ENCODE assay signal across 12 cellular contexts in genomic region chr5:173396311-173396993, GRCh38.
DNase-seq lines count a peak whose midpoint lies in the region; ATAC-seq, FAIRE-seq and TF ChIP-seq lines count a peak whose summit lies in the region.
"Had no signal": no experiment of that assay in that cellular context is flagged by ENCODE, and none has a peak within 500 bp of the region (broad histone marks: within the 10 kb centered on the region; RNA-seq: fewer than 3 reads in every experiment).

No MANE protein-coding gene starts in this region.

- TF ChIP-seq POLR2A in H1 (IDR thresholded peaks at IDR 0.05; ENCODE audit: control extremely low read depth in 1 of 2, low read depth in 2 of 2, low read length in 2 of 2) = no peak
- no peak for TF ChIP-seq POLR2A in spleen (IDR thresholded peaks at IDR 0.05)

- H2BK12ac ChIP-seq in H1 (ENCODE audit: low read depth, low read length) = no peak overlapping the region

- no peak for TF ChIP-seq EP300 in H1 (IDR thresholded peaks at IDR 0.05; ENCODE audit: borderline replicate concordance in 1 of 2, low read depth in 2 of 2, low read length in 2 of 2)

- no peak overlapping the region for H3K27ac Mint-ChIP-seq in Calu3 (ENCODE audit: unreplicated experiment)
- H3K27ac Mint-ChIP-seq in nephron progenitor cell = peak overlapping the region; percentile 72
- H3K27ac Mint-ChIP-seq: activated naive CD8-positive, alpha-beta T cell treated with anti-CD3 and anti-CD28 coated beads, Interleukin-2, amount 50 U/mL, for 24 hours had no signal

- TF ChIP-seq RAD21 in H1 (IDR thresholded peaks at IDR 0.05 in 1 of 2, conservative IDR thresholded peaks at IDR 0.05 in 1 of 2; ENCODE audit: low read depth in 2 of 2, low read length in 2 of 2) = peak; percentile 61 to 73

- H3K27me3 ChIP-seq in H1 (replicated peaks in 1 of 4; ENCODE audit: control insufficient read depth in 3 of 4, extremely low read depth in 1 of 4, insufficient read depth in 3 of 4, low read length in 3 of 4) (peaks cover 0 to 1% (median 0%) of the 10 kb centered on the region in 4 experiments; a peak in 1 of 7 replicates), spleen (replicated peaks in 1 of 7) (peaks cover 0 to 14% (median 0%) of the 10 kb centered on the region in 7 donors)

- H3K9me3 ChIP-seq in H1 (ENCODE audit: insufficient read depth in 2 of 2, low read depth in 1 of 2, low read length in 1 of 2) (0 out of 4 replicates have a peak, but pooled peaks cover 0 to 5% of the 10 kb centered on the region in 2 experiments), spleen (peaks cover 0 to 16% (median 11%) of the 10 kb centered on the region in 8 donors)

- no peak overlapping the region for H3K18ac ChIP-seq in H1 (ENCODE audit: extremely low read depth, low read length)

- 74% methylated on average over 13 of the region's 14 CpGs; no CpG with 5 or more reads in 1 of the 2 experiments for WGBS in H1 (ENCODE audit: extremely low coverage in 1 of 2, insufficient coverage in 1 of 2, insufficient read length in 1 of 2, insufficient replicate concordance in 2 of 2, low coverage in 1 of 2, low lambda C conversion rate in 2 of 2, missing lambda C conversion rate in 1 of 2), 2 experiments
- WGBS in spleen, 5 donors = 64 to 77% (median 75%) methylated on average over 11 to 14 of the region's 14 CpGs

- H3K9me3 Mint-ChIP-seq in Calu3 (ENCODE audit: low read depth, unreplicated experiment) (peaks cover 5% of the 10 kb centered on the region), nephron progenitor cell (peaks cover 29% of the 10 kb centered on the region)

- H3K4me2 ChIP-seq in H1 (ENCODE audit: insufficient read depth in 1 of 2, low read depth in 2 of 2, low read length in 2 of 2) = no peak overlapping the region

- peak overlapping the region; percentile 86 for H2AFZ ChIP-seq in H1 (ENCODE audit: low read length)

- H2BK5ac ChIP-seq in H1 (ENCODE audit: low read depth, low read length) = no peak overlapping the region

- CTCF ChIA-PET in Calu3 (lab: Charles Lee) (no interaction called here), H1 (lab: Charles Lee; ENCODE audit: partially characterized antibody) (interaction anchor here (0.7 to 5.0 kb wide), 31 partner anchors 10 to 682 kb away, joined by 3 to 33 read pairs (median 4); no protein-coding TSS in a partner anchor)

- no peaks in the 10 kb centered on the region for H3K79me1 ChIP-seq in H1 (ENCODE audit: low read depth, low read length)

- no peaks in the 10 kb centered on the region for H3K36me3 Mint-ChIP-seq in Calu3 (ENCODE audit: insufficient read depth, unreplicated experiment)
- H3K36me3 Mint-ChIP-seq in nephron progenitor cell (ENCODE audit: low read depth) = no peaks in the 10 kb centered on the region

- intact Hi-C loops in Calu3 (cut with micrococcal nuclease; ENCODE audit: unreplicated experiment) = no loop called here
- intact Hi-C loops in spleen (cut with DNase I; ENCODE audit: low total_unique reads) = no loop called here

- no peak overlapping the region for H3K27ac ChIP-seq in H1 (ENCODE audit: low read depth, low read length)
- H3K27ac ChIP-seq in spleen = no peak overlapping the region

- H3K36me3 ChIP-seq in H1 (ENCODE audit: control insufficient read depth in 2 of 4, insufficient read depth in 4 of 4, low read length in 3 of 4) (no peaks in the 10 kb centered on the region), spleen (no peaks in the 10 kb centered on the region)

- no peak overlapping the region for H4K5ac ChIP-seq in H1 (ENCODE audit: insufficient read length, low read depth, low read length)

- DNase-seq in Calu3 (peak; percentile 13), H1 (ENCODE audit: low read depth in 1 of 2, low spot score in 2 of 2) (peak; percentile 21 to 76), nephron progenitor cell (peak; percentile 30), NCI-H146 (lab: John Stamatoyannopoulos, UW) (no peak), NCI-H187 treated with DMSO at 0.1 percent for 48 hours (lab: John Stamatoyannopoulos, UW) (no peak), spleen (no peak)
- peak; percentile 3 for DNase-seq in Jurkat, Clone E6-1 (ENCODE audit: low read depth, low spot score)
- DNase-seq: activated CD4-positive, alpha-beta T cell treated with anti-CD3 and anti-CD28 coated beads, Interleukin-2, amount 50 U/mL, for 1 hour; activated naive CD8-positive, alpha-beta T cell treated with anti-CD3 and anti-CD28 coated beads, Interleukin-2, amount 50 U/mL, for 24 hours had no signal

- H3K23ac ChIP-seq in H1 (ENCODE audit: insufficient read length) = no peak overlapping the region

- no peak overlapping the region for H3K14ac ChIP-seq in H1 (ENCODE audit: insufficient read length)

- no peak overlapping the region for H2BK15ac ChIP-seq in H1 (ENCODE audit: low read length)

- H4K20me1 ChIP-seq in H1 (replicated peaks in 1 of 2; ENCODE audit: control insufficient read depth in 1 of 2, insufficient read depth in 2 of 2, low read length in 2 of 2) = no peaks in the 10 kb centered on the region

- no peak overlapping the region for H3K4ac ChIP-seq in H1 (replicated peaks; ENCODE audit: insufficient read length, low read depth, low read length)

- no peak overlapping the region for H2AK5ac ChIP-seq in H1 (ENCODE audit: low read depth, low read length)

- no peak for ATAC-seq in GM21786 (IDR thresholded peaks at IDR 0.05; ENCODE audit: unreplicated experiment)
- ATAC-seq: activated naive CD8-positive, alpha-beta T cell treated with anti-CD3 and anti-CD28 coated beads, Interleukin-2, amount 50 U/mL, for 24 hours; esophagus mucosa had no signal

- H4K8ac ChIP-seq in H1 (ENCODE audit: extremely low read depth, insufficient read depth, low read length) = no peak overlapping the region; the same call in 1 of the 2 replicates

- H3K4me3 Mint-ChIP-seq in Calu3 (ENCODE audit: low read depth, unreplicated experiment) (no peak overlapping the region), nephron progenitor cell (no peak overlapping the region)
- H3K4me3 Mint-ChIP-seq: activated naive CD8-positive, alpha-beta T cell treated with anti-CD3 and anti-CD28 coated beads, Interleukin-2, amount 50 U/mL, for 24 hours had no signal

- no peak overlapping the region for H2BK120ac ChIP-seq in H1 (replicated peaks; ENCODE audit: low read depth, low read length)

- H3K4me1 Mint-ChIP-seq in Calu3 (ENCODE audit: low read depth, unreplicated experiment) (no peaks in the 10 kb centered on the region), nephron progenitor cell (peaks cover 4% of the 10 kb centered on the region)
- H3K4me1 Mint-ChIP-seq: activated naive CD8-positive, alpha-beta T cell treated with anti-CD3 and anti-CD28 coated beads, Interleukin-2, amount 50 U/mL, for 24 hours had no signal

- FAIRE-seq in H1 (lab: Jason Lieb, UNC) = no peak
- FAIRE-seq: RCC 7860 had no signal

- no peak overlapping the region for H2BK20ac ChIP-seq in H1 (ENCODE audit: low read length)

- H3K79me2 ChIP-seq in H1 (ENCODE audit: control insufficient read depth in 1 of 2, insufficient read depth in 2 of 2, low read length in 2 of 2) = no peaks in the 10 kb centered on the region

- H3K27me3 Mint-ChIP-seq in Calu3 (ENCODE audit: unreplicated experiment) (peaks cover 27% of the 10 kb centered on the region), nephron progenitor cell (ENCODE audit: low read depth, poor library complexity) (peaks cover 22% of the 10 kb centered on the region)

- TF ChIP-seq CTCF in Calu3 (IDR thresholded peaks at IDR 0.05; ENCODE audit: unreplicated experiment) (no peak), H1 (IDR thresholded peaks at IDR 0.05; ENCODE audit: control extremely low read depth in 1 of 3, insufficient read depth in 1 of 3, low read depth in 1 of 3, low read length in 3 of 3) (peak; percentile 67 to 73 (median 71)), nephron progenitor cell (IDR thresholded peaks at IDR 0.05) (peak; percentile 30), spleen (IDR thresholded peaks at IDR 0.05 in 8 of 11, conservative IDR thresholded peaks at IDR 0.05 in 3 of 11) (no peak)

- H4K91ac ChIP-seq in H1 (replicated peaks; ENCODE audit: insufficient read length, low read length) = no peak overlapping the region

- H3K9ac ChIP-seq in H1 (replicated peaks in 1 of 4; ENCODE audit: extremely low read depth in 1 of 4, low read depth in 3 of 4, low read length in 3 of 4) = no peak overlapping the region

- H3K4me1 ChIP-seq in H1 (replicated peaks in 1 of 4; ENCODE audit: control insufficient read depth in 3 of 4, insufficient read depth in 4 of 4, low read length in 3 of 4) (no peaks in the 10 kb centered on the region), spleen (no peaks in the 10 kb centered on the region)

- H3K4me3 ChIP-seq in Jurkat, Clone E6-1 (ENCODE audit: low read length) = no peak overlapping the region
- H3K4me3 ChIP-seq in H1 (ENCODE audit: extremely low read depth in 1 of 4, insufficient read depth in 2 of 4, low read depth in 3 of 4, low read length in 4 of 4) (no peak overlapping the region), spleen (no peak overlapping the region)

- H3K56ac ChIP-seq in H1 (replicated peaks; ENCODE audit: insufficient read length, low read depth, low read length) = no peak overlapping the region

- no peaks in the 10 kb centered on the region for H3K23me2 ChIP-seq in H1 (ENCODE audit: low read depth, low read length)

- POLR2A ChIA-PET in H1 (lab: Charles Lee; ENCODE audit: partially characterized antibody) = interaction anchor here (0.6 to 1.0 kb wide), 2 partner anchors 75 to 77 kb away, joined by 3 to 5 read pairs; no protein-coding TSS in a partner anchor

- BruUV-seq in Calu3 (replicated peaks; lab: Mats Ljungman, UMichigan) = no TSS peak

TF ChIP-seq in H1, 55 proteins besides CTCF, POLR2A, EP300 and RAD21 (continues in another document):
- TF ChIP-seq SP2 (IDR thresholded peaks at IDR 0.05; ENCODE audit: low read length) = no peak
- TF ChIP-seq TAF1 (IDR thresholded peaks at IDR 0.05; ENCODE audit: low read depth, low read length) = no peak
- TF ChIP-seq ZNF274 (IDR thresholded peaks at IDR 0.05; ENCODE audit: borderline replicate concordance, extremely low read depth, low read length) = no peak
- TF ChIP-seq, protein P1, sequence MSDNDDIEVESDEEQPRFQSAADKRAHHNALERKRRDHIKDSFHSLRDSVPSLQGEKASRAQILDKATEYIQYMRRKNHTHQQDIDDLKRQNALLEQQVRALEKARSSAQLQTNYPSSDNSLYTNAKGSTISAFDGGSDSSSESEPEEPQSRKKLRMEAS (IDR thresholded peaks at IDR 0.05) = peak; percentile 27; the same call in 1 of the 2 replicates
- no peak for TF ChIP-seq SAP30 (IDR thresholded peaks at IDR 0.05; ENCODE audit: insufficient read depth, insufficient replicate concordance, low read length)
- no peak for TF ChIP-seq EZH2 (IDR thresholded peaks at IDR 0.05; ENCODE audit: low read depth, low read length, severe bottlenecking)

Comparison
In these comparisons a context has a peak if more than half of its experiments do, and no peak if none do; other contexts are left out.
1. DNase-seq: peak in Calu3 (single experiment), Jurkat, Clone E6-1 (single experiment), H1 (2 of 2) and nephron progenitor cell (single experiment); none in NCI-H146 (single experiment), NCI-H187 treated with DMSO at 0.1 percent for 48 hours (single experiment) and spleen (single experiment).
2. CTCF ChIP-seq: peak in H1 (3 of 3) and nephron progenitor cell (single experiment); none in Calu3 (single experiment) and spleen (0 of 11).